ENCODE assay signal across 7 cellular contexts in genomic region chr4:38294238-38294637, GRCh38.
"Had no signal": no experiment of that assay in that cellular context is flagged by ENCODE, and none has a peak within 500 bp of the region (broad histone marks: within the 10 kb centered on the region; RNA-seq: fewer than 3 reads in every experiment).

No MANE protein-coding gene starts in this region.

- ATAC-seq: HepG2 had no signal

- H3K4me3 Mint-ChIP-seq: IgD-negative memory B cell had no signal

- H3K27ac ChIP-seq: HL-60 had no signal

- H3K27ac Mint-ChIP-seq: IgD-negative memory B cell had no signal

- DNase-seq: IMR-90, KBM-7, KG1 had no signal

- H3K4me1 Mint-ChIP-seq: IgD-negative memory B cell had no signal

- FAIRE-seq: HepG2, HTR-8/SVneo had no signal
